1 cellular context compared by ENCODE assay signal in the genomic region with DNA sequence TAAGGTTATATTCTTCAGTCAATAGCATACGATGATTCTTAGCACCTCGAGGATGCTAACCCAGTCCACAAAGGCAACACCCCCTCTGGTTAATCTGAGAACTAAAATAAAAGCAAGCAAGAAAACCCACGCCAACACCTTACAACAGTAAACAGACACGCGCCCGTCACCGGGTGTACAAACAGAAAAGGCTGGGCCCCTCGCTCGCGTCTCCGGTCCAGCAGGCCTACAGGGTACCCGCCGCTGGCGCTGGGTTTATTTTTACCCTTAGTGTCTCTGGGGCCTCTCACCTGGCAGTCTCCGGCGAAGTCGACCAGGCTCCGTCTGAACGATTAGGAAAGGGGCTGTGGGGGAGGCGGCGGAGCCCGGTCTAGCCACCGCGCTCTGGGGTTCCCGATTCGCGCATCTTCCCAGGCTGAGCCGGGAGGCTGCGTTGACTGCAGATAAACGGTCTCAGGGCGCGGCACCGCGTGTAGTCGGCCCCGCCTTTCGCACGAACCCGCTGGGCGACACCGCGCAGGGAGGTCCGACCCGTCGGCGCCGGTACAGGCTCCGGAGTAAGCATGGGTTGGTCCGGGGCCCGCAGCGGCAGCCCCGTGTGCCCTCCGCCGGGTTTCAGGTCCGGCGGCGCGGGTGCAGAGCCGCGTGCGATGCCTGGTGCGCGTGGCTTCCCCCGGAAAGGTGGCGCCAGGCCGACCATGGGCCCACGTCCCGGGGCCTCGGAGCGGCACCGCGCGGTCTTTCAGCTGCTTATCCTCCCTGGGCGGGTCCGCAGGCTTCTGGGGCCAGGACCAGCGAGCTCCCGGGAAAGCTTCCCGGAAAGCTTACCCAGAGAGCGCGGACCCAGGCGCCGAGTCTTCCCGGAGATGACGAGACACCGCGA.
A peak's percentile ranks its signal among the peaks of the same experiment; 100 is the strongest.
TF ChIP-seq lines count a peak whose summit lies in the region.

A gene with protein sequence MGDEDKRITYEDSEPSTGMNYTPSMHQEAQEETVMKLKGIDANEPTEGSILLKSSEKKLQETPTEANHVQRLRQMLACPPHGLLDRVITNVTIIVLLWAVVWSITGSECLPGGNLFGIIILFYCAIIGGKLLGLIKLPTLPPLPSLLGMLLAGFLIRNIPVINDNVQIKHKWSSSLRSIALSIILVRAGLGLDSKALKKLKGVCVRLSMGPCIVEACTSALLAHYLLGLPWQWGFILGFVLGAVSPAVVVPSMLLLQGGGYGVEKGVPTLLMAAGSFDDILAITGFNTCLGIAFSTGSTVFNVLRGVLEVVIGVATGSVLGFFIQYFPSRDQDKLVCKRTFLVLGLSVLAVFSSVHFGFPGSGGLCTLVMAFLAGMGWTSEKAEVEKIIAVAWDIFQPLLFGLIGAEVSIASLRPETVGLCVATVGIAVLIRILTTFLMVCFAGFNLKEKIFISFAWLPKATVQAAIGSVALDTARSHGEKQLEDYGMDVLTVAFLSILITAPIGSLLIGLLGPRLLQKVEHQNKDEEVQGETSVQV (minus strand): TSS at position 868 of the 883 bp plus-strand sequence. CDS start 9,211 bp downstream, outside the sequence.

TF ChIP-seq in GM12878, 131 proteins besides CTCF, POLR2A, EP300 and RAD21 (continued from another document and continues in another):
- TF ChIP-seq CEBPZ (IDR thresholded peaks at IDR 0.05; ENCODE audit: low read depth, low read length) (no peak), MYB (IDR thresholded peaks at IDR 0.05; ENCODE audit: borderline replicate concordance, low read depth, low read length) (no peak), BCL11A (IDR thresholded peaks at IDR 0.05; ENCODE audit: low read depth, low read length) (no peak), CREB1 (IDR thresholded peaks at IDR 0.05; ENCODE audit: low read depth) (no peak), HDGF (IDR thresholded peaks at IDR 0.05) (no peak), ZBED1 (IDR thresholded peaks at IDR 0.05; ENCODE audit: borderline replicate concordance) (no peak), SMAD5 (IDR thresholded peaks at IDR 0.05; ENCODE audit: low read depth) (no peak), MYC (IDR thresholded peaks at IDR 0.05; ENCODE audit: insufficient read depth, insufficient read length, insufficient replicate concordance, low read length, severe bottlenecking) (peak; percentile 91), STAT3 (IDR thresholded peaks at IDR 0.05; ENCODE audit: low read depth, low read length) (no peak), POLR2AphosphoS2 (IDR thresholded peaks at IDR 0.05; ENCODE audit: low read depth, low read length) (no peak; the same call in 1 of the 2 replicates), JUNB (IDR thresholded peaks at IDR 0.05) (no peak), LARP7 (IDR thresholded peaks at IDR 0.05) (peak; percentile 92), SPI1 (IDR thresholded peaks at IDR 0.05; ENCODE audit: borderline replicate concordance, insufficient read depth, low read depth, low read length) (no peak), ZBTB40 (IDR thresholded peaks at IDR 0.05; ENCODE audit: borderline replicate concordance) (no peak), CREM (IDR thresholded peaks at IDR 0.05; ENCODE audit: low read depth) (no peak), RB1 (IDR thresholded peaks at IDR 0.05; ENCODE audit: borderline replicate concordance) (no peak)
- TF ChIP-seq, protein P1, sequence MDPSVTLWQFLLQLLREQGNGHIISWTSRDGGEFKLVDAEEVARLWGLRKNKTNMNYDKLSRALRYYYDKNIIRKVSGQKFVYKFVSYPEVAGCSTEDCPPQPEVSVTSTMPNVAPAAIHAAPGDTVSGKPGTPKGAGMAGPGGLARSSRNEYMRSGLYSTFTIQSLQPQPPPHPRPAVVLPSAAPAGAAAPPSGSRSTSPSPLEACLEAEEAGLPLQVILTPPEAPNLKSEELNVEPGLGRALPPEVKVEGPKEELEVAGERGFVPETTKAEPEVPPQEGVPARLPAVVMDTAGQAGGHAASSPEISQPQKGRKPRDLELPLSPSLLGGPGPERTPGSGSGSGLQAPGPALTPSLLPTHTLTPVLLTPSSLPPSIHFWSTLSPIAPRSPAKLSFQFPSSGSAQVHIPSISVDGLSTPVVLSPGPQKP (IDR thresholded peaks at IDR 0.05; ENCODE audit: low read depth, low read length), result no peak
- TF ChIP-seq, protein P2, sequence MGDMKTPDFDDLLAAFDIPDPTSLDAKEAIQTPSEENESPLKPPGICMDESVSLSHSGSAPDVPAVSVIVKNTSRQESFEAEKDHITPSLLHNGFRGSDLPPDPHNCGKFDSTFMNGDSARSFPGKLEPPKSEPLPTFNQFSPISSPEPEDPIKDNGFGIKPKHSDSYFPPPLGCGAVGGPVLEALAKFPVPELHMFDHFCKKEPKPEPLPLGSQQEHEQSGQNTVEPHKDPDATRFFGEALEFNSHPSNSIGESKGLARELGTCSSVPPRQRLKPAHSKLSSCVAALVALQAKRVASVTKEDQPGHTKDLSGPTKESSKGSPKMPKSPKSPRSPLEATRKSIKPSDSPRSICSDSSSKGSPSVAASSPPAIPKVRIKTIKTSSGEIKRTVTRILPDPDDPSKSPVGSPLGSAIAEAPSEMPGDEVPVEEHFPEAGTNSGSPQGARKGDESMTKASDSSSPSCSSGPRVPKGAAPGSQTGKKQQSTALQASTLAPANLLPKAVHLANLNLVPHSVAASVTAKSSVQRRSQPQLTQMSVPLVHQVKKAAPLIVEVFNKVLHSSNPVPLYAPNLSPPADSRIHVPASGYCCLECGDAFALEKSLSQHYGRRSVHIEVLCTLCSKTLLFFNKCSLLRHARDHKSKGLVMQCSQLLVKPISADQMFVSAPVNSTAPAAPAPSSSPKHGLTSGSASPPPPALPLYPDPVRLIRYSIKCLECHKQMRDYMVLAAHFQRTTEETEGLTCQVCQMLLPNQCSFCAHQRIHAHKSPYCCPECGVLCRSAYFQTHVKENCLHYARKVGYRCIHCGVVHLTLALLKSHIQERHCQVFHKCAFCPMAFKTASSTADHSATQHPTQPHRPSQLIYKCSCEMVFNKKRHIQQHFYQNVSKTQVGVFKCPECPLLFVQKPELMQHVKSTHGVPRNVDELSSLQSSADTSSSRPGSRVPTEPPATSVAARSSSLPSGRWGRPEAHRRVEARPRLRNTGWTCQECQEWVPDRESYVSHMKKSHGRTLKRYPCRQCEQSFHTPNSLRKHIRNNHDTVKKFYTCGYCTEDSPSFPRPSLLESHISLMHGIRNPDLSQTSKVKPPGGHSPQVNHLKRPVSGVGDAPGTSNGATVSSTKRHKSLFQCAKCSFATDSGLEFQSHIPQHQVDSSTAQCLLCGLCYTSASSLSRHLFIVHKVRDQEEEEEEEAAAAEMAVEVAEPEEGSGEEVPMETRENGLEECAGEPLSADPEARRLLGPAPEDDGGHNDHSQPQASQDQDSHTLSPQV (IDR thresholded peaks at IDR 0.05), result no peak
- TF ChIP-seq, protein P3, sequence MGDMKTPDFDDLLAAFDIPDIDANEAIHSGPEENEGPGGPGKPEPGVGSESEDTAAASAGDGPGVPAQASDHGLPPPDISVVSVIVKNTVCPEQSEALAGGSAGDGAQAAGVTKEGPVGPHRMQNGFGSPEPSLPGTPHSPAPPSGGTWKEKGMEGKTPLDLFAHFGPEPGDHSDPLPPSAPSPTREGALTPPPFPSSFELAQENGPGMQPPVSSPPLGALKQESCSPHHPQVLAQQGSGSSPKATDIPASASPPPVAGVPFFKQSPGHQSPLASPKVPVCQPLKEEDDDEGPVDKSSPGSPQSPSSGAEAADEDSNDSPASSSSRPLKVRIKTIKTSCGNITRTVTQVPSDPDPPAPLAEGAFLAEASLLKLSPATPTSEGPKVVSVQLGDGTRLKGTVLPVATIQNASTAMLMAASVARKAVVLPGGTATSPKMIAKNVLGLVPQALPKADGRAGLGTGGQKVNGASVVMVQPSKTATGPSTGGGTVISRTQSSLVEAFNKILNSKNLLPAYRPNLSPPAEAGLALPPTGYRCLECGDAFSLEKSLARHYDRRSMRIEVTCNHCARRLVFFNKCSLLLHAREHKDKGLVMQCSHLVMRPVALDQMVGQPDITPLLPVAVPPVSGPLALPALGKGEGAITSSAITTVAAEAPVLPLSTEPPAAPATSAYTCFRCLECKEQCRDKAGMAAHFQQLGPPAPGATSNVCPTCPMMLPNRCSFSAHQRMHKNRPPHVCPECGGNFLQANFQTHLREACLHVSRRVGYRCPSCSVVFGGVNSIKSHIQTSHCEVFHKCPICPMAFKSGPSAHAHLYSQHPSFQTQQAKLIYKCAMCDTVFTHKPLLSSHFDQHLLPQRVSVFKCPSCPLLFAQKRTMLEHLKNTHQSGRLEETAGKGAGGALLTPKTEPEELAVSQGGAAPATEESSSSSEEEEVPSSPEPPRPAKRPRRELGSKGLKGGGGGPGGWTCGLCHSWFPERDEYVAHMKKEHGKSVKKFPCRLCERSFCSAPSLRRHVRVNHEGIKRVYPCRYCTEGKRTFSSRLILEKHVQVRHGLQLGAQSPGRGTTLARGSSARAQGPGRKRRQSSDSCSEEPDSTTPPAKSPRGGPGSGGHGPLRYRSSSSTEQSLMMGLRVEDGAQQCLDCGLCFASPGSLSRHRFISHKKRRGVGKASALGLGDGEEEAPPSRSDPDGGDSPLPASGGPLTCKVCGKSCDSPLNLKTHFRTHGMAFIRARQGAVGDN (IDR thresholded peaks at IDR 0.05), result peak; percentile 88
- TF ChIP-seq, protein P4, sequence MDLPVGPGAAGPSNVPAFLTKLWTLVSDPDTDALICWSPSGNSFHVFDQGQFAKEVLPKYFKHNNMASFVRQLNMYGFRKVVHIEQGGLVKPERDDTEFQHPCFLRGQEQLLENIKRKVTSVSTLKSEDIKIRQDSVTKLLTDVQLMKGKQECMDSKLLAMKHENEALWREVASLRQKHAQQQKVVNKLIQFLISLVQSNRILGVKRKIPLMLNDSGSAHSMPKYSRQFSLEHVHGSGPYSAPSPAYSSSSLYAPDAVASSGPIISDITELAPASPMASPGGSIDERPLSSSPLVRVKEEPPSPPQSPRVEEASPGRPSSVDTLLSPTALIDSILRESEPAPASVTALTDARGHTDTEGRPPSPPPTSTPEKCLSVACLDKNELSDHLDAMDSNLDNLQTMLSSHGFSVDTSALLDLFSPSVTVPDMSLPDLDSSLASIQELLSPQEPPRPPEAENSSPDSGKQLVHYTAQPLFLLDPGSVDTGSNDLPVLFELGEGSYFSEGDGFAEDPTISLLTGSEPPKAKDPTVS (IDR thresholded peaks at IDR 0.05; ENCODE audit: low read depth, low read length), result no peak
- TF ChIP-seq, protein P5, sequence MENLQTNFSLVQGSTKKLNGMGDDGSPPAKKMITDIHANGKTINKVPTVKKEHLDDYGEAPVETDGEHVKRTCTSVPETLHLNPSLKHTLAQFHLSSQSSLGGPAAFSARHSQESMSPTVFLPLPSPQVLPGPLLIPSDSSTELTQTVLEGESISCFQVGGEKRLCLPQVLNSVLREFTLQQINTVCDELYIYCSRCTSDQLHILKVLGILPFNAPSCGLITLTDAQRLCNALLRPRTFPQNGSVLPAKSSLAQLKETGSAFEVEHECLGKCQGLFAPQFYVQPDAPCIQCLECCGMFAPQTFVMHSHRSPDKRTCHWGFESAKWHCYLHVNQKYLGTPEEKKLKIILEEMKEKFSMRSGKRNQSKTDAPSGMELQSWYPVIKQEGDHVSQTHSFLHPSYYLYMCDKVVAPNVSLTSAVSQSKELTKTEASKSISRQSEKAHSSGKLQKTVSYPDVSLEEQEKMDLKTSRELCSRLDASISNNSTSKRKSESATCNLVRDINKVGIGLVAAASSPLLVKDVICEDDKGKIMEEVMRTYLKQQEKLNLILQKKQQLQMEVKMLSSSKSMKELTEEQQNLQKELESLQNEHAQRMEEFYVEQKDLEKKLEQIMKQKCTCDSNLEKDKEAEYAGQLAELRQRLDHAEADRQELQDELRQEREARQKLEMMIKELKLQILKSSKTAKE (IDR thresholded peaks at IDR 0.05; ENCODE audit: low read depth, poor library complexity, severe bottlenecking), result no peak
